ENCODE assay signal across 13 cellular contexts in genomic region chr5:143648696-143649095, GRCh38.
A peak's percentile ranks its signal among the peaks of the same experiment; 100 is the strongest.
DNase-seq lines count a peak whose midpoint lies in the region; ATAC-seq and TF ChIP-seq lines count a peak whose summit lies in the region.
"Had no signal": no experiment of that assay in that cellular context is flagged by ENCODE, and none has a peak within 500 bp of the region (broad histone marks: within the 10 kb centered on the region; RNA-seq: fewer than 3 reads in every experiment).

No MANE protein-coding gene starts in this region.

- POLR2A ChIA-PET in activated CD4-positive, alpha-beta T cell treated with anti-CD3 and anti-CD28 coated beads for 36 hours (lab: Charles Lee), result no interaction called here

- no peak overlapping the region for H3K27ac Mint-ChIP-seq in activated CD4-positive, alpha-beta T cell treated with anti-CD3 and anti-CD28 coated beads for 36 hours
- H3K27ac Mint-ChIP-seq in mesothelial cell of epicardium, result no peak overlapping the region
- H3K27ac Mint-ChIP-seq: activated naive CD4-positive, alpha-beta T cell treated with anti-CD3 and anti-CD28 coated beads, Interleukin-2, amount 50 U/mL, for 24 hours; naive thymus-derived CD8-positive, alpha-beta T cell; stimulated activated naive B cell treated with anti-CD40 and anti-IgM and Interleukin-4, amounts not matched to agents 10 μg/mL and 1 μg/mL and 100 μg/mL, for 72 hours had no signal

- H2AFZ ChIP-seq in MM.1S (ENCODE audit: low read length), result no peak overlapping the region

- H3K36me3 Mint-ChIP-seq in activated CD4-positive, alpha-beta T cell treated with anti-CD3 and anti-CD28 coated beads for 36 hours (ENCODE audit: low read depth), result no peaks in the 10 kb centered on the region
- no peaks in the 10 kb centered on the region for H3K36me3 Mint-ChIP-seq in mesothelial cell of epicardium
- H3K36me3 Mint-ChIP-seq: activated naive CD4-positive, alpha-beta T cell treated with anti-CD3 and anti-CD28 coated beads, Interleukin-2, amount 50 U/mL, for 24 hours; naive thymus-derived CD8-positive, alpha-beta T cell; stimulated activated naive B cell treated with anti-CD40 and anti-IgM and Interleukin-4, amounts not matched to agents 10 μg/mL and 1 μg/mL and 100 μg/mL, for 72 hours had no signal

- no peak overlapping the region for H3K4me3 Mint-ChIP-seq in activated CD4-positive, alpha-beta T cell treated with anti-CD3 and anti-CD28 coated beads for 36 hours
- no peak overlapping the region for H3K4me3 Mint-ChIP-seq in mesothelial cell of epicardium
- H3K4me3 Mint-ChIP-seq: activated naive CD4-positive, alpha-beta T cell treated with anti-CD3 and anti-CD28 coated beads, Interleukin-2, amount 50 U/mL, for 24 hours; naive thymus-derived CD8-positive, alpha-beta T cell; stimulated activated naive B cell treated with anti-CD40 and anti-IgM and Interleukin-4, amounts not matched to agents 10 μg/mL and 1 μg/mL and 100 μg/mL, for 72 hours had no signal

- peaks cover 17% of the 10 kb centered on the region for H3K4me1 Mint-ChIP-seq in activated CD4-positive, alpha-beta T cell treated with anti-CD3 and anti-CD28 coated beads for 36 hours
- peaks cover 30% of the 10 kb centered on the region for H3K4me1 Mint-ChIP-seq in mesothelial cell of epicardium
- H3K4me1 Mint-ChIP-seq: naive thymus-derived CD8-positive, alpha-beta T cell had no signal

- peak; percentile 26 for DNase-seq in activated CD4-positive, alpha-beta T cell treated with anti-CD3 and anti-CD28 coated beads for 36 hours
- no peak for DNase-seq in activated CD4-positive, alpha-beta T cell treated with anti-CD3 and anti-CD28 coated beads for 1 hour
- DNase-seq in MM.1S (no peak), epithelial cell of proximal tubule (ENCODE audit: low read depth) (no peak), renal cortical epithelial cell (ENCODE audit: low read depth) (peak; percentile 14), mesothelial cell of epicardium (ENCODE audit: low spot score in 2 of 2, unreplicated experiment in 2 of 2) (no peak), NCI-H2171 (lab: John Stamatoyannopoulos, UW) (no peak), AG20443 (ENCODE audit: low spot score) (no peak)
- DNase-seq: naive thymus-derived CD8-positive, alpha-beta T cell; NCI-H1092; stimulated activated naive B cell treated with anti-CD40 and anti-IgM and Interleukin-4, amounts not matched to agents 10 μg/mL and 1 μg/mL and 100 μg/mL, for 72 hours; SW 1271 had no signal

- TF ChIP-seq CTCF in MM.1S (IDR thresholded peaks at IDR 0.05; ENCODE audit: low read length), result peak; percentile 13; the same call in 1 of the 2 replicates
- TF ChIP-seq CTCF in epithelial cell of proximal tubule (conservative IDR thresholded peaks at IDR 0.05; ENCODE audit: low read depth, low read length), result peak; percentile 67
- no peak for TF ChIP-seq CTCF in mesothelial cell of epicardium (IDR thresholded peaks at IDR 0.05; ENCODE audit: unreplicated experiment)

- CTCF ChIA-PET in activated CD4-positive, alpha-beta T cell treated with anti-CD3 and anti-CD28 coated beads for 36 hours (lab: Charles Lee), result interaction anchor here (0.8 to 1.1 kb wide), 2 partner anchors 177 to 186 kb away, joined by 3 to 4 read pairs; no protein-coding TSS in a partner anchor

- H3K9me3 Mint-ChIP-seq in activated CD4-positive, alpha-beta T cell treated with anti-CD3 and anti-CD28 coated beads for 36 hours (ENCODE audit: low read depth), result no peaks in the 10 kb centered on the region
- H3K9me3 Mint-ChIP-seq in mesothelial cell of epicardium, result peaks cover 10% of the 10 kb centered on the region
- H3K9me3 Mint-ChIP-seq: activated naive CD4-positive, alpha-beta T cell treated with anti-CD3 and anti-CD28 coated beads, Interleukin-2, amount 50 U/mL, for 24 hours had no signal

- no peaks in the 10 kb centered on the region for H4K20me1 ChIP-seq in MM.1S (ENCODE audit: insufficient read depth, low read length)

- peaks cover 8% of the 10 kb centered on the region; the same call in 1 of the 2 replicates for H3F3A ChIP-seq in MM.1S (ENCODE audit: insufficient read depth, low read length)

- H3K79me2 ChIP-seq in MM.1S (ENCODE audit: low read length), result no peaks in the 10 kb centered on the region

- H3K9me3 ChIP-seq in MM.1S (replicated peaks; ENCODE audit: insufficient read depth, low read length), result no peaks in the 10 kb centered on the region

- no peak overlapping the region for H3K27ac ChIP-seq in MM.1S (ENCODE audit: low read length)

- no peaks in the 10 kb centered on the region for H3K27me3 Mint-ChIP-seq in activated CD4-positive, alpha-beta T cell treated with anti-CD3 and anti-CD28 coated beads for 36 hours
- H3K27me3 Mint-ChIP-seq in mesothelial cell of epicardium (ENCODE audit: low read depth), result no peaks in the 10 kb centered on the region
- H3K27me3 Mint-ChIP-seq: stimulated activated naive B cell treated with anti-CD40 and anti-IgM and Interleukin-4, amounts not matched to agents 10 μg/mL and 1 μg/mL and 100 μg/mL, for 72 hours had no signal

- H3K4me3 ChIP-seq in MM.1S (ENCODE audit: low read length), result no peak overlapping the region
- H3K4me3 ChIP-seq in epithelial cell of proximal tubule (ENCODE audit: low read depth, low read length), result no peak overlapping the region

- peaks cover 39% of the 10 kb centered on the region for H3K4me1 ChIP-seq in MM.1S (ENCODE audit: low read length)

- no peaks in the 10 kb centered on the region for H3K27me3 ChIP-seq in MM.1S (replicated peaks; ENCODE audit: insufficient read depth, low read length)

- H3K4me2 ChIP-seq in MM.1S (ENCODE audit: low read depth, low read length), result no peak overlapping the region

- no peak for ATAC-seq in activated CD4-positive, alpha-beta T cell treated with anti-CD3 and anti-CD28 coated beads for 36 hours
- ATAC-seq: naive thymus-derived CD8-positive, alpha-beta T cell had no signal

- no peak overlapping the region for H3K9ac ChIP-seq in MM.1S (ENCODE audit: low read length)

- H3K9me2 ChIP-seq in MM.1S (replicated peaks; ENCODE audit: insufficient read depth, low read length), result no peaks in the 10 kb centered on the region

- no peaks in the 10 kb centered on the region for H3K36me3 ChIP-seq in MM.1S (replicated peaks; ENCODE audit: insufficient read depth, low read length)

- intact Hi-C loops in activated CD4-positive, alpha-beta T cell treated with anti-CD3 and anti-CD28 coated beads for 36 hours (cut with DNase I, micrococcal nuclease), result loop anchor here (1.0 to 10.0 kb wide), 3 partner anchors 176 to 316 kb away; no protein-coding TSS in a partner anchor

Comparison
In these comparisons a context has a peak if more than half of its experiments do, and no peak if none do; other contexts are left out.
1. DNase-seq: peak in activated CD4-positive, alpha-beta T cell treated with anti-CD3 and anti-CD28 coated beads for 36 hours (single experiment) and renal cortical epithelial cell (single experiment); none in activated CD4-positive, alpha-beta T cell treated with anti-CD3 and anti-CD28 coated beads for 1 hour (single experiment), MM.1S (single experiment), epithelial cell of proximal tubule (single experiment), mesothelial cell of epicardium (0 of 2), NCI-H2171 (single experiment) and AG20443 (single experiment).